24 cellular contexts compared by ENCODE assay signal in genomic region chr6:87094576-87094975, GRCh38. TPM values are rescaled to one million over a fixed set of nuclear protein-coding genes. Genes with fewer than 3 reads are reported as not detected.
DNase-seq lines count a peak whose midpoint lies in the region; ATAC-seq, FAIRE-seq and TF ChIP-seq lines count a peak whose summit lies in the region.
"Had no signal": no experiment of that assay in that cellular context is flagged by ENCODE, and none has a peak within 500 bp of the region (broad histone marks: within the 10 kb centered on the region; RNA-seq: fewer than 3 reads in every experiment).

No MANE protein-coding gene starts in this region.

- H3K9ac ChIP-seq in SK-N-SH = no peak overlapping the region
- no peak overlapping the region for H3K9ac ChIP-seq in endothelial cell of umbilical vein (replicated peaks; ENCODE audit: extremely low read depth, insufficient read depth, low read length)
- H3K9ac ChIP-seq: BLaER1 treated with 17β-estradiol and CSF1 and Interleukin-3, amounts not matched to agents 10 nM and 100 nM had no signal

- TSS peak; percentile 31 for BruUV-seq in endothelial cell of umbilical vein (replicated peaks; lab: Mats Ljungman, UMichigan)

- H2AFZ ChIP-seq in SK-N-SH (ENCODE audit: low read depth) = no peak overlapping the region
- no peak overlapping the region for H2AFZ ChIP-seq in endothelial cell of umbilical vein (ENCODE audit: low read depth, low read length)
- H2AFZ ChIP-seq: GM23338 had no signal

- H3K4me1 ChIP-seq in SK-N-SH (ENCODE audit: control insufficient read depth in 1 of 2, insufficient read depth in 2 of 2, low read depth in 1 of 2, low read length in 1 of 2) (peaks cover 0 to 9% of the 10 kb centered on the region in 2 experiments; a peak in 1 of 4 replicates), endothelial cell of umbilical vein (ENCODE audit: control insufficient read depth, extremely low read depth, insufficient read depth, low read length) (peaks cover 11% of the 10 kb centered on the region)
- H3K4me1 ChIP-seq: BE2C had no signal

- H3K9me2 ChIP-seq in SK-N-SH = no peaks in the 10 kb centered on the region

- H3K36me3 Mint-ChIP-seq in HFFc6 (ENCODE audit: low read depth) = no peaks in the 10 kb centered on the region
- H3K36me3 Mint-ChIP-seq: CD14-positive monocyte; CD8-positive, alpha-beta memory T cell had no signal

- H3K4me3 ChIP-seq in SK-N-SH (ENCODE audit: low read depth in 2 of 2, low read length in 1 of 2) (0 out of 4 replicates have a peak overlapping the region, but pooled peaks of 1 of the 2 experiments have one; percentile 3), endothelial cell of umbilical vein (replicated peaks in 1 of 3; ENCODE audit: insufficient read depth in 1 of 3, low read depth in 1 of 3, low read length in 3 of 3) (no peak overlapping the region)
- H3K4me3 ChIP-seq: BLaER1 treated with 17β-estradiol and CSF1 and Interleukin-3, amounts not matched to agents 10 nM and 100 nM; GM23338 had no signal

- CTCF ChIA-PET in SK-N-SH (lab: Yijun Ruan, JAX) = interaction anchor here (1.1 to 2.6 kb wide), 3 partner anchors 11 to 21 kb away, joined by 3 to 14 read pairs (median 3); no protein-coding TSS in a partner anchor
- CTCF ChIA-PET in endothelial cell of umbilical vein (lab: Charles Lee) = interaction anchor here (1.8 to 4.3 kb wide), 3 partner anchors 11 to 28 kb away, joined by 5 to 34 read pairs (median 9); no protein-coding TSS in a partner anchor

- H3K9me1 ChIP-seq in endothelial cell of umbilical vein (replicated peaks; ENCODE audit: control insufficient read depth, extremely low read depth, insufficient read depth, low read length) = no peaks in the 10 kb centered on the region

- no peak for ATAC-seq in SK-N-SH treated with all-trans-retinoic acid at 6 μM for 48 hours
- ATAC-seq in GM18498 (IDR thresholded peaks at IDR 0.05; ENCODE audit: unreplicated experiment) = no peak
- ATAC-seq: GM23338, HCT116 had no signal

- no peaks in the 10 kb centered on the region for H3K9me3 Mint-ChIP-seq in HFFc6
- H3K9me3 Mint-ChIP-seq: CD14-positive monocyte; CD4-positive, alpha-beta T cell; CD8-positive, alpha-beta memory T cell; GM23338; H9 had no signal

- TF ChIP-seq POLR2A in endothelial cell of umbilical vein (IDR thresholded peaks at IDR 0.05; ENCODE audit: low read depth, low read length) = no peak

- no peak overlapping the region for H3K4me3 Mint-ChIP-seq in HFFc6
- H3K4me3 Mint-ChIP-seq: CD14-positive monocyte; CD4-positive, alpha-beta T cell; CD8-positive, alpha-beta memory T cell; GM23338; H9 had no signal

- H4K20me1 ChIP-seq in SK-N-SH (ENCODE audit: insufficient read depth) (no peaks in the 10 kb centered on the region), endothelial cell of umbilical vein (replicated peaks; ENCODE audit: control insufficient read depth, extremely low read depth, insufficient read depth, low read length) (no peaks in the 10 kb centered on the region)
- H4K20me1 ChIP-seq: BLaER1 treated with 17β-estradiol and CSF1 and Interleukin-3, amounts not matched to agents 10 nM and 100 nM had no signal

- no peak for FAIRE-seq in endothelial cell of umbilical vein (lab: Jason Lieb, UNC)
- FAIRE-seq: A204.1, D721Med, G401.6, GM12892 had no signal

- H3F3A ChIP-seq in SK-N-SH (replicated peaks; ENCODE audit: insufficient read depth) = peaks cover 6% of the 10 kb centered on the region

- H3K36me3 ChIP-seq in SK-N-SH (replicated peaks in 1 of 2; ENCODE audit: control insufficient read depth in 1 of 2, insufficient read depth in 2 of 2, low read length in 1 of 2) (no peaks in the 10 kb centered on the region), endothelial cell of umbilical vein (ENCODE audit: control insufficient read depth in 2 of 2, extremely low read depth in 1 of 2, insufficient read depth in 2 of 2, low read length in 2 of 2) (no peaks in the 10 kb centered on the region)
- H3K36me3 ChIP-seq: BE2C; BLaER1 treated with 17β-estradiol and CSF1 and Interleukin-3, amounts not matched to agents 10 nM and 100 nM had no signal

- intact Hi-C loops in endothelial cell of umbilical vein (cut with micrococcal nuclease) = no loop called here

- H3K4me2 ChIP-seq in SK-N-SH = peak overlapping the region; percentile 63; the same call in 1 of the 2 replicates
- H3K4me2 ChIP-seq in endothelial cell of umbilical vein (ENCODE audit: insufficient read depth, low read length) = no peak overlapping the region
- H3K4me2 ChIP-seq: BLaER1 treated with 17β-estradiol and CSF1 and Interleukin-3, amounts not matched to agents 10 nM and 100 nM; GM23338 had no signal

- dilution Hi-C loops in endothelial cell of umbilical vein (cut with MboI; ENCODE audit: extremely low pct_ligation_motif_present, low sequenced_read_pairs) = no loop called here

- TF ChIP-seq CTCF in SK-N-SH (IDR thresholded peaks at IDR 0.05) (no peak), HFFc6 (IDR thresholded peaks at IDR 0.05) (no peak), endothelial cell of umbilical vein (IDR thresholded peaks at IDR 0.05; ENCODE audit: extremely low read depth in 1 of 2, insufficient read depth in 1 of 2, low read depth in 1 of 2, low read length in 2 of 2) (no peak)

- peaks cover 3% of the 10 kb centered on the region for H3K27me3 Mint-ChIP-seq in HFFc6 (ENCODE audit: insufficient read depth)

- POLR2A ChIA-PET in SK-N-SH (lab: Yijun Ruan, JAX) = no interaction called here
- POLR2A ChIA-PET in endothelial cell of umbilical vein (lab: Charles Lee) = no interaction called here

- no peaks in the 10 kb centered on the region for H3K79me2 ChIP-seq in SK-N-SH (ENCODE audit: insufficient read depth)
- no peaks in the 10 kb centered on the region for H3K79me2 ChIP-seq in endothelial cell of umbilical vein (ENCODE audit: control insufficient read depth, insufficient read depth, low read length)

- H3K4me1 Mint-ChIP-seq in HFFc6 (ENCODE audit: low read depth) = peaks cover 44% of the 10 kb centered on the region
- H3K4me1 Mint-ChIP-seq: CD14-positive monocyte; CD8-positive, alpha-beta memory T cell; H9 had no signal

- DNase-seq in SK-N-SH (no peak), HFFc6 (no peak), endothelial cell of umbilical vein (ENCODE audit: low read depth, low spot score) (no peak), retina (no peak)
- DNase-seq: ACHN; AML-193; BE2C; CD4-positive, alpha-beta T cell; CD8-positive, alpha-beta memory T cell; DMS 273 treated with DMSO at 0.1 percent for 48 hours; DMS79; H9 had no signal

- 11% methylated on average over 1 of the region's 1 CpG for WGBS in SK-N-SH (ENCODE audit: low lambda C conversion rate)

- H3K27me3 ChIP-seq in SK-N-SH (ENCODE audit: insufficient read depth) (no peaks in the 10 kb centered on the region), endothelial cell of umbilical vein (ENCODE audit: control insufficient read depth in 2 of 2, insufficient read depth in 2 of 2, low read length in 2 of 2) (peaks cover 0 to 15% of the 10 kb centered on the region in 2 experiments)
- H3K27me3 ChIP-seq: BLaER1 treated with 17β-estradiol and CSF1 and Interleukin-3, amounts not matched to agents 10 nM and 100 nM had no signal

- no peaks in the 10 kb centered on the region for H3K9me3 ChIP-seq in SK-N-SH
- no peaks in the 10 kb centered on the region for H3K9me3 ChIP-seq in endothelial cell of umbilical vein (replicated peaks; ENCODE audit: control insufficient read depth, insufficient read depth, low read length)
- H3K9me3 ChIP-seq: BE2C; BLaER1 treated with 17β-estradiol and CSF1 and Interleukin-3, amounts not matched to agents 10 nM and 100 nM had no signal

- no peak for TF ChIP-seq RAD21 in SK-N-SH (IDR thresholded peaks at IDR 0.05; ENCODE audit: low read length)

- TF ChIP-seq EP300 in SK-N-SH (IDR thresholded peaks at IDR 0.05; ENCODE audit: borderline replicate concordance in 1 of 2, low read depth in 1 of 2, low read length in 1 of 2) = no peak

- peak overlapping the region; percentile 72; the same call in 1 of the 2 replicates for H3K27ac Mint-ChIP-seq in HFFc6
- H3K27ac Mint-ChIP-seq: CD14-positive monocyte; CD4-positive, alpha-beta T cell; CD8-positive, alpha-beta memory T cell; GM23338; H9 had no signal

- H3K27ac ChIP-seq in SK-N-SH (ENCODE audit: low read depth in 2 of 2, low read length in 1 of 2) (peak overlapping the region in 1 of 2 experiments; percentile 68; a peak in 2 of 4 replicates), endothelial cell of umbilical vein (ENCODE audit: insufficient read depth, low read depth, low read length) (no peak overlapping the region)
- H3K27ac ChIP-seq: 22Rv1; BLaER1 treated with 17β-estradiol and CSF1 and Interleukin-3, amounts not matched to agents 10 nM and 100 nM had no signal

TF ChIP-seq in SK-N-SH treated with all-trans-retinoic acid at 6 μM for 48 hours, 23 proteins besides CTCF, POLR2A, EP300 and RAD21:
- no peak for TF ChIP-seq ZC3H10 (CRISPR knock-in tag; IDR thresholded peaks at IDR 0.05)
- TF ChIP-seq ZNF8 (CRISPR knock-in tag; IDR thresholded peaks at IDR 0.05) = no peak

TF ChIP-seq in endothelial cell of umbilical vein, 7 proteins besides CTCF, POLR2A, EP300 and RAD21 (continues in another document):
- TF ChIP-seq EZH2 (IDR thresholded peaks at IDR 0.05; ENCODE audit: borderline replicate concordance, low read depth, low read length, severe bottlenecking) (no peak), POLR2AphosphoS5 (IDR thresholded peaks at IDR 0.05; ENCODE audit: insufficient read depth, low read depth, low read length) (no peak), FOS (IDR thresholded peaks at IDR 0.05; ENCODE audit: borderline replicate concordance, insufficient read depth, low read length) (no peak), MYC (IDR thresholded peaks at IDR 0.05; ENCODE audit: low read depth, low read length) (no peak), MAX (IDR thresholded peaks at IDR 0.05; ENCODE audit: insufficient read depth, insufficient read length) (no peak), GATA2 (IDR thresholded peaks at IDR 0.05; ENCODE audit: insufficient read depth, insufficient read length, low read depth, low read length) (no peak)

RNA-seq across cellular contexts. Expression of gene CGA, which starts 0.3 kb away (rescaled TPM):
- 0.10 and 0.18 TPM in 2 replicates for polyA plus RNA-seq in SK-N-SH (2012; rRNA removed)
- polyA plus RNA-seq in SK-N-SH (2012; cell fraction: cytosol; rRNA removed) = 0.04 and 0.10 TPM in 2 replicates
- polyA plus RNA-seq in SK-N-SH (2012; cell fraction: nucleus; rRNA removed) = 0.25 and 0.41 TPM in 2 replicates
- 1 to 10 TPM in 5 of 6 experiments, under 1 TPM in 1; 0.78 to 1.5 (median 1.1) TPM for total RNA-seq in HFFc6 (2021; fragmentation: NEBNext Ultra II Directional; extraction: Animal tissue kit (Norgen Biotek cat#: 25700))
- total RNA-seq in endothelial cell of umbilical vein = not detected in 2 replicates
- polyA plus RNA-seq in endothelial cell of umbilical vein = 0.10 TPM in 1 of 2 replicates, not detected in the other
- 0.25 and 0.32 TPM in 2 replicates for polyA plus RNA-seq in endothelial cell of umbilical vein (2011; cell fraction: cytosol; rRNA removed)
- 0.50 and 0.66 TPM in 2 replicates for polyA plus RNA-seq in endothelial cell of umbilical vein (2011; cell fraction: nucleus; rRNA removed)
- polyA plus RNA-seq in endothelial cell of umbilical vein (2012) = not detected in 2 replicates
- polyA minus RNA-seq in endothelial cell of umbilical vein = not detected in 2 replicates
- polyA minus RNA-seq in endothelial cell of umbilical vein (2011; cell fraction: cytosol; rRNA and poly(A)+ RNA removed) = 60.7 TPM
- 3.2 and 4.5 TPM in 2 replicates for polyA minus RNA-seq in endothelial cell of umbilical vein (2011; cell fraction: nucleus; rRNA and poly(A)+ RNA removed)
- total RNA-seq: CD4-positive, alpha-beta T cell; CD8-positive, alpha-beta memory T cell; GM23338; H4; H9 had no signal
- polyA plus RNA-seq: CD14-positive monocyte; CD8-positive, alpha-beta memory T cell; GM23338 had no signal
